21 cellular contexts compared by ENCODE assay signal in the genomic region with DNA sequence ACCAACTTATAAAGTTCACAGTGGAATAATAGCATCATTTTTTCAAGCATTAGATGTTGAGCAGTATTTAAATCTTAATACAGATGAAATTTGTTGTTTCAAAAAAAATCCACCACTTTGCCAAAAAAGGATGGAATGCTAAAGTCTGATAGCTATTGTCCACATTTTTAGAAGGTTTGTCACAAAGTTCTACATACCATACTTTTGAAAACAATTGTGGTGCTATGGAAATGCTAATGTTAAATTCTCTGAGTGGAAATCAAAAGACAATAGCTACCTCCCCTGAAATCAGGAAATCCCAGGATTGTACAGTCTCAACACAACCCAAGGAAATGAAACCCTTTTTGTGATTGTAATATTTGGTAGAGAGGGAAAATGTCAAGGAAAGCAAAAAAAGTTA.
DNase-seq lines count a peak whose midpoint lies in the region; ATAC-seq and TF ChIP-seq lines count a peak whose summit lies in the region.
"Had no signal": no experiment of that assay in that cellular context is flagged by ENCODE, and none has a peak within 500 bp of the region (broad histone marks: within the 10 kb centered on the region; RNA-seq: fewer than 3 reads in every experiment).

No MANE protein-coding gene starts in this region.

- in situ Hi-C loops in brain microvascular endothelial cell (cut with HindIII; ENCODE audit: low pct_ligation_motif_present, low sequenced_read_pairs), result no loop called here

- H3K4me1 ChIP-seq in HUES48 (ENCODE audit: control insufficient read depth, insufficient read depth, low read length), result peaks cover 12% of the 10 kb centered on the region
- H3K4me1 ChIP-seq: SJCRH30 had no signal

- no peaks in the 10 kb centered on the region for H3K27me3 ChIP-seq in HUES48 (ENCODE audit: control insufficient read depth, insufficient read depth, low read length)
- no peaks in the 10 kb centered on the region for H3K27me3 ChIP-seq in brain microvascular endothelial cell (replicated peaks)
- H3K27me3 ChIP-seq: dorsolateral prefrontal cortex, SJCRH30, tibial nerve had no signal

- peak overlapping the region; percentile 67 for H3K27ac ChIP-seq in HUES48 (ENCODE audit: low read depth, low read length)
- H3K27ac ChIP-seq in brain microvascular endothelial cell, result peak overlapping the region; percentile 36
- H3K27ac ChIP-seq: dorsolateral prefrontal cortex, left ventricle myocardium inferior, SJCRH30 had no signal

- no peak for TF ChIP-seq CTCF in brain microvascular endothelial cell (IDR thresholded peaks at IDR 0.05; ENCODE audit: low read depth, low read length, missing control alignments)

- peaks cover 22% of the 10 kb centered on the region for H3K9me3 ChIP-seq in HUES48 (ENCODE audit: control insufficient read depth, insufficient read depth, low read length)

- H3K36me3 ChIP-seq in HUES48 (ENCODE audit: control insufficient read depth, insufficient read depth, low read length) (no peaks in the 10 kb centered on the region), brain microvascular endothelial cell (replicated peaks) (no peaks in the 10 kb centered on the region)
- H3K36me3 ChIP-seq: left ventricle myocardium inferior, SJCRH30, tibial nerve had no signal

- ATAC-seq in GM21786 (IDR thresholded peaks at IDR 0.05; ENCODE audit: unreplicated experiment), result no peak
- ATAC-seq in HG02798 (IDR thresholded peaks at IDR 0.05; ENCODE audit: poor library complexity, unreplicated experiment), result no peak
- ATAC-seq: activated naive CD4-positive, alpha-beta T cell treated with anti-CD3 and anti-CD28 coated beads, Interleukin-2, amount 50 U/mL, for 72 hours; PC-3; sciatic nerve had no signal

- H3K4me3 ChIP-seq in HUES48 (ENCODE audit: low read depth, low read length), result no peak overlapping the region
- H3K4me3 ChIP-seq in brain microvascular endothelial cell (ENCODE audit: low read depth, low read length), result no peak overlapping the region
- H3K4me3 ChIP-seq: dorsolateral prefrontal cortex, left ventricle myocardium inferior, SJCRH30, tibial nerve had no signal

- H3K9ac ChIP-seq in HUES48 (ENCODE audit: low read depth, low read length), result no peak overlapping the region

- no peak for DNase-seq in brain microvascular endothelial cell
- peak; percentile 28 for DNase-seq in fibroblast of the conjunctiva (ENCODE audit: low read depth)
- no peak for DNase-seq in NCI-H146 (lab: John Stamatoyannopoulos, UW)
- no peak for DNase-seq in SHP77 treated with DMSO at 0.1 percent for 48 hours (lab: John Stamatoyannopoulos, UW)
- DNase-seq: dorsolateral prefrontal cortex; head of caudate nucleus; left ventricle myocardium inferior; MM.1S; NCI-H1436 treated with DMSO at 0.1 percent for 48 hours; NCI-H2227 treated with DMSO at 0.1 percent for 48 hours; NCI-H774; occipital lobe; PC-3; SJCRH30; stimulated activated naive CD4-positive, alpha-beta T cell treated with Interleukin-2 at 50 U/mL for 16 hours had no signal
